26 cellular contexts compared by ENCODE assay signal in the genomic region with DNA sequence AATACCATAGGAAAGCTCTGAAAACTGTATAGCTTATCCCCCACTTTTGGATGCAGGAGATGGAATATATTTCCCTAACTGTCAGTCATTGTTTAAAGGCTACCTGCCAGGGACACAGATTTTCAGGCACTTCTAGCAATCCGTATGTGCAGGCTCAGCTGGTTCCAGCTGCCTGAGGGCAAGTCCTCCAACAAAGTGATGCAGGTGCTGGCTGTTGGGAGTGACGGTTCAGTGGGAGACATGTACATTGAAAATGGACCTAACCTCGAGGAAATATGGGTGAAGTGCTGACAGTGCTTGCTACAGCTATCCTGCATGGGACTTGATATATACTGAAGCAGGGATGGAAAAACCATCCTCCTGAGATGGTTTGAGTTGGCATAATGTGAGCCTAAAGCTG.
DNase-seq lines count a peak whose midpoint lies in the region; ATAC-seq and TF ChIP-seq lines count a peak whose summit lies in the region.
"Had no signal": no experiment of that assay in that cellular context is flagged by ENCODE, and none has a peak within 500 bp of the region (broad histone marks: within the 10 kb centered on the region; RNA-seq: fewer than 3 reads in every experiment).

No MANE protein-coding gene starts in this region.

- H3K27ac Mint-ChIP-seq in activated T-cell treated with anti-CD3 and anti-CD28 coated beads, Interleukin-2, amount 50 U/mL, for 24 hours, result no peak overlapping the region
- H3K27ac Mint-ChIP-seq: activated CD8-positive, alpha-beta T cell treated with anti-CD3 and anti-CD28 coated beads for 36 hours; activated naive CD4-positive, alpha-beta T cell treated with anti-CD3 and anti-CD28 coated beads, Interleukin-2, amount 50 U/mL, for 72 hours; activated T-helper 2 cell treated with anti-CD3 and anti-CD28 coated beads, Interferon-gamma antibody, Interleukin-2, Interleukin-4, amounts not matched to agents 10 μg/mL and 5 μg/mL and 100 μg/mL, durations not matched to agents 14 hours and 24 hours and 36 hours; dendritic cell treated with granulocyte-macrophage colony-stimulating factor and Interleukin-4, amounts not matched to agents 40 ng/mL and 50 ng/mL, for 4 days; H9; neural progenitor cell; T-helper 17 cell had no signal

- ATAC-seq in Right ventricle myocardium inferior (no peak), GM21390 (IDR thresholded peaks at IDR 0.05; ENCODE audit: unreplicated experiment) (no peak)
- ATAC-seq: foreskin keratinocyte, left cardiac atrium, right cardiac atrium, T-helper 17 cell had no signal

- H3K4me1 Mint-ChIP-seq in activated T-cell treated with anti-CD3 and anti-CD28 coated beads, Interleukin-2, amount 50 U/mL, for 24 hours (ENCODE audit: low read depth), result no peaks in the 10 kb centered on the region
- H3K4me1 Mint-ChIP-seq: T-helper 17 cell had no signal

- TF ChIP-seq CTCF in left ventricle myocardium inferior (IDR thresholded peaks at IDR 0.05; ENCODE audit: borderline replicate concordance) (no peak), adrenal gland (IDR thresholded peaks at IDR 0.05) (no peak)

- no peaks in the 10 kb centered on the region for H3K27me3 ChIP-seq in left ventricle myocardium inferior (ENCODE audit: low read depth)
- H3K27me3 ChIP-seq in adrenal gland, result no peaks in the 10 kb centered on the region
- H3K27me3 ChIP-seq: BLaER1, esophagus muscularis mucosa, neural progenitor cell, spleen, tibial artery had no signal

- H3K27ac ChIP-seq in left ventricle myocardium inferior (replicated peaks) (no peak overlapping the region), adrenal gland (no peak overlapping the region)
- H3K27ac ChIP-seq: BLaER1, esophagus muscularis mucosa, foreskin keratinocyte, neural progenitor cell, RWPE1, tibial artery had no signal

- no peaks in the 10 kb centered on the region for H3K9me3 Mint-ChIP-seq in activated T-cell treated with anti-CD3 and anti-CD28 coated beads, Interleukin-2, amount 50 U/mL, for 24 hours
- H3K9me3 Mint-ChIP-seq: activated CD8-positive, alpha-beta T cell treated with anti-CD3 and anti-CD28 coated beads for 36 hours; activated naive CD4-positive, alpha-beta T cell treated with anti-CD3 and anti-CD28 coated beads, Interleukin-2, amount 50 U/mL, for 72 hours; activated T-helper 2 cell treated with anti-CD3 and anti-CD28 coated beads, Interferon-gamma antibody, Interleukin-2, Interleukin-4, amounts not matched to agents 10 μg/mL and 5 μg/mL and 100 μg/mL, durations not matched to agents 14 hours and 24 hours and 36 hours; dendritic cell treated with granulocyte-macrophage colony-stimulating factor and Interleukin-4, amounts not matched to agents 40 ng/mL and 50 ng/mL, for 4 days; H9 had no signal

- DNase-seq in Right ventricle myocardium inferior (ENCODE audit: missing footprints) (peak; percentile 37), left ventricle myocardium inferior (no peak), NCI-H2029 (lab: John Stamatoyannopoulos, UW) (peak; percentile 15), NCI-H774 (lab: John Stamatoyannopoulos, UW) (peak; percentile 34), adrenal gland (no peak)
- DNase-seq in activated T-cell treated with anti-CD3 and anti-CD28 coated beads, Interleukin-2, amount 50 U/mL, for 24 hours, result no peak
- DNase-seq: activated CD8-positive, alpha-beta T cell treated with anti-CD3 and anti-CD28 coated beads for 36 hours; foreskin keratinocyte; H9; IMR-90; left cardiac atrium; mesendoderm; NCI-H1694; right cardiac atrium; SK-N-SH; spleen; T-helper 17 cell; tibial artery had no signal

- no peak overlapping the region for H3K4me3 ChIP-seq in left ventricle myocardium inferior
- H3K4me3 ChIP-seq in adrenal gland, result no peak overlapping the region
- H3K4me3 ChIP-seq: BLaER1, esophagus muscularis mucosa, neural progenitor cell, spleen, tibial artery had no signal

- peaks cover 15% of the 10 kb centered on the region for H3K4me1 ChIP-seq in left ventricle myocardium inferior
- peaks cover 0 to 5% of the 10 kb centered on the region in 2 donors for H3K4me1 ChIP-seq in adrenal gland (replicated peaks in 1 of 2)
- H3K4me1 ChIP-seq: BLaER1, esophagus muscularis mucosa, foreskin keratinocyte, tibial artery had no signal

- H3K9me3 ChIP-seq in left ventricle myocardium inferior (replicated peaks), result no peaks in the 10 kb centered on the region
- H3K9me3 ChIP-seq in adrenal gland (replicated peaks in 1 of 3), result no peaks in the 10 kb centered on the region
- H3K9me3 ChIP-seq: BLaER1, esophagus muscularis mucosa, SK-N-SH, spleen, tibial artery had no signal

- no peak for TF ChIP-seq POLR2A in adrenal gland (IDR thresholded peaks at IDR 0.05)

- WGBS in adrenal gland, 4 donors, result 60 to 85% (median 72%) methylated on average over 3 of the region's 3 CpGs

- H3K36me3 ChIP-seq in left ventricle myocardium inferior, result no peaks in the 10 kb centered on the region
- no peaks in the 10 kb centered on the region for H3K36me3 ChIP-seq in adrenal gland (replicated peaks in 1 of 2)
- H3K36me3 ChIP-seq: BLaER1, esophagus muscularis mucosa, neural progenitor cell, spleen, tibial artery had no signal

- peaks cover 4% of the 10 kb centered on the region for H3K27me3 Mint-ChIP-seq in activated T-cell treated with anti-CD3 and anti-CD28 coated beads, Interleukin-2, amount 50 U/mL, for 24 hours
- H3K27me3 Mint-ChIP-seq: dendritic cell treated with granulocyte-macrophage colony-stimulating factor and Interleukin-4, amounts not matched to agents 40 ng/mL and 50 ng/mL, for 4 days had no signal

- intact Hi-C loops in Right ventricle myocardium inferior (cut with DNase I) (no loop called here), left ventricle myocardium inferior (cut with micrococcal nuclease) (no loop called here), adrenal gland (cut with DNase I) (no loop called here)

- no peaks in the 10 kb centered on the region for H3K36me3 Mint-ChIP-seq in activated T-cell treated with anti-CD3 and anti-CD28 coated beads, Interleukin-2, amount 50 U/mL, for 24 hours (ENCODE audit: low read depth)
- H3K36me3 Mint-ChIP-seq: activated naive CD4-positive, alpha-beta T cell treated with anti-CD3 and anti-CD28 coated beads, Interleukin-2, amount 50 U/mL, for 72 hours; neural progenitor cell had no signal

- H3K4me3 Mint-ChIP-seq in activated T-cell treated with anti-CD3 and anti-CD28 coated beads, Interleukin-2, amount 50 U/mL, for 24 hours, result no peak overlapping the region
- H3K4me3 Mint-ChIP-seq: activated CD8-positive, alpha-beta T cell treated with anti-CD3 and anti-CD28 coated beads for 36 hours; dendritic cell treated with granulocyte-macrophage colony-stimulating factor and Interleukin-4, amounts not matched to agents 40 ng/mL and 50 ng/mL, for 4 days; H9; neural progenitor cell; T-helper 17 cell had no signal

Comparison
In these comparisons a context has a peak if more than half of its experiments do, and no peak if none do; other contexts are left out.
1. DNase-seq: peak in Right ventricle myocardium inferior (single experiment), NCI-H2029 (single experiment) and NCI-H774 (single experiment); none in left ventricle myocardium inferior (single experiment), activated T-cell treated with anti-CD3 and anti-CD28 coated beads, Interleukin-2, amount 50 U/mL, for 24 hours (single experiment) and adrenal gland (0 of 7).